ENCODE assay signal across 1 cellular context in the genomic region with DNA sequence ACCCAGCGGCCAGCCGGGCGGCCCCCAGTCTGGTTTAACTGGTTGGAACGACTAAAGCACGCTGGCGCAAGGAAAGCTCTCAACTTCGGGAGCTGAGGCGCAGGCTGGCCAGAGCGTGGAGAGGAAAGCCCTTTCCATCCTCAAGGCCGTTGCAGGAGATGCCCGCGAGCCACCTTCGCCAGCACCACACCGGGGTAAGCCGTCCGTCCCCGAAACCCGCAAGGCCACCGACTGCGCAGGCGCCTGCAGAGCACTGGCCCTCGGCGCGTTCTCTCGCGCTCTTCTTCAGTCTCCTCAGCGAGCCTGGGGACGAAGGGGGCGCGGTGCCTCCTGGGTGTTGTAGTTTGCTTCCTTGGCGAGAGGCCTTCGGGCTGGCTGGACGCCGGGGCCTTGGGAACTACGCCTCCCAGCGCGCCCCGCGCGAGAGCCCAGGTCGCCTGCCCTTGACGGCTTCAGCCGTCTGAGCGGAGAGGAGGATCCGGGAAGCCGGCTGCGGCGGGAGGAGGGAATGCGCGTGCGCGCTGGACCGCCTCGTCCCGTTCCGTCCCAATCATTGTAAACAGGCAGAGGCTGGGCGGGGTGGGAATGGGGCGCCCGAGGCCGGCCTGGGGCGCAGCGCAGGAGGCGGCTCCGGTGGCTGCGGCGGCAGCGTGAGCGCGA.
TF ChIP-seq lines count a peak whose summit lies in the region.

Gene RALBP1, plus strand, starts transcription at position 531 of the 660 bp plus-strand sequence. CDS start 37,533 bp downstream, outside the sequence.

TF ChIP-seq in HepG2, 621 proteins besides CTCF, POLR2A, EP300 and RAD21 (continued from another document and continues in another):
- TF ChIP-seq ATM (IDR thresholded peaks at IDR 0.05; ENCODE audit: borderline replicate concordance), result no peak
- TF ChIP-seq CHD4 (IDR thresholded peaks at IDR 0.05; ENCODE audit: borderline replicate concordance, low read length), result no peak
- TF ChIP-seq ZNF557 (CRISPR knock-in tag; IDR thresholded peaks at IDR 0.05), result 0 out of 2 replicates have a peak, but pooled peaks have one; percentile 75
- peak; percentile 4 for TF ChIP-seq ZNF18 (CRISPR knock-in tag; IDR thresholded peaks at IDR 0.05; ENCODE audit: insufficient replicate concordance)
- no peak for TF ChIP-seq NKX3-1 (CRISPR knock-in tag; IDR thresholded peaks at IDR 0.05)
- TF ChIP-seq ZNF367 (CRISPR knock-in tag; IDR thresholded peaks at IDR 0.05; ENCODE audit: borderline replicate concordance), result no peak; the same call in 1 of the 2 replicates
- no peak for TF ChIP-seq ZNF431 (CRISPR knock-in tag; IDR thresholded peaks at IDR 0.05; ENCODE audit: borderline replicate concordance, low read depth)
- TF ChIP-seq, protein P1, sequence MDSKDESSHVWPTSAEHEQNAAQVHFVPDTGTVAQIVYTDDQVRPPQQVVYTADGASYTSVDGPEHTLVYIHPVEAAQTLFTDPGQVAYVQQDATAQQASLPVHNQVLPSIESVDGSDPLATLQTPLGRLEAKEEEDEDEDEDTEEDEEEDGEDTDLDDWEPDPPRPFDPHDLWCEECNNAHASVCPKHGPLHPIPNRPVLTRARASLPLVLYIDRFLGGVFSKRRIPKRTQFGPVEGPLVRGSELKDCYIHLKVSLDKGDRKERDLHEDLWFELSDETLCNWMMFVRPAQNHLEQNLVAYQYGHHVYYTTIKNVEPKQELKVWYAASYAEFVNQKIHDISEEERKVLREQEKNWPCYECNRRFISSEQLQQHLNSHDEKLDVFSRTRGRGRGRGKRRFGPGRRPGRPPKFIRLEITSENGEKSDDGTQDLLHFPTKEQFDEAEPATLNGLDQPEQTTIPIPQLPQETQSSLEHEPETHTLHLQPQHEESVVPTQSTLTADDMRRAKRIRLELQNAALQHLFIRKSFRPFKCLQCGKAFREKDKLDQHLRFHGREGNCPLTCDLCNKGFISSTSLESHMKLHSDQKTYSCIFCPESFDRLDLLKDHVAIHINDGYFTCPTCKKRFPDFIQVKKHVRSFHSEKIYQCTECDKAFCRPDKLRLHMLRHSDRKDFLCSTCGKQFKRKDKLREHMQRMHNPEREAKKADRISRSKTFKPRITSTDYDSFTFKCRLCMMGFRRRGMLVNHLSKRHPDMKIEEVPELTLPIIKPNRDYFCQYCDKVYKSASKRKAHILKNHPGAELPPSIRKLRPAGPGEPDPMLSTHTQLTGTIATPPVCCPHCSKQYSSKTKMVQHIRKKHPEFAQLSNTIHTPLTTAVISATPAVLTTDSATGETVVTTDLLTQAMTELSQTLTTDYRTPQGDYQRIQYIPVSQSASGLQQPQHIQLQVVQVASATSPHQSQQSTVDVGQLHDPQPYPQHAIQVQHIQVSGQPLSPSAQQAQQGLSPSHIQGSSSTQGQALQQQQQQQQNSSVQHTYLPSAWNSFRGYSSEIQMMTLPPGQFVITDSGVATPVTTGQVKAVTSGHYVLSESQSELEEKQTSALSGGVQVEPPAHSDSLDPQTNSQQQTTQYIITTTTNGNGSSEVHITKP (CRISPR knock-in tag; IDR thresholded peaks at IDR 0.05; ENCODE audit: low read depth), result no peak
- no peak for TF ChIP-seq SP140L (CRISPR knock-in tag; IDR thresholded peaks at IDR 0.05; ENCODE audit: borderline replicate concordance)
- peak; percentile 86 for TF ChIP-seq ATF1 (CRISPR knock-in tag; IDR thresholded peaks at IDR 0.05)
- TF ChIP-seq HHEX (CRISPR knock-in tag; IDR thresholded peaks at IDR 0.05), result no peak
- 0 out of 2 replicates have a peak, but pooled peaks have one; percentile 12 for TF ChIP-seq SALL2 (CRISPR knock-in tag; IDR thresholded peaks at IDR 0.05)
- no peak for TF ChIP-seq ZNF672 (CRISPR knock-in tag; IDR thresholded peaks at IDR 0.05)
- TF ChIP-seq ZFP36L2 (CRISPR knock-in tag; IDR thresholded peaks at IDR 0.05), result 0 out of 2 replicates have a peak, but pooled peaks have one; percentile 35
- TF ChIP-seq ZNF772 (CRISPR knock-in tag; IDR thresholded peaks at IDR 0.05), result peak; percentile 79
- TF ChIP-seq ARID4A (CRISPR knock-in tag; IDR thresholded peaks at IDR 0.05; ENCODE audit: borderline replicate concordance), result peak; percentile 60
- TF ChIP-seq HIVEP1 (CRISPR knock-in tag; IDR thresholded peaks at IDR 0.05), result no peak
- no peak; the same call in 1 of the 2 replicates for TF ChIP-seq ZNF138 (CRISPR knock-in tag; IDR thresholded peaks at IDR 0.05; ENCODE audit: low read depth)
- no peak for TF ChIP-seq PCBP2 (optimal IDR thresholded peaks at IDR 0.05; ENCODE audit: low read depth, low read length, poor library complexity, severe bottlenecking)
- TF ChIP-seq, protein P2, sequence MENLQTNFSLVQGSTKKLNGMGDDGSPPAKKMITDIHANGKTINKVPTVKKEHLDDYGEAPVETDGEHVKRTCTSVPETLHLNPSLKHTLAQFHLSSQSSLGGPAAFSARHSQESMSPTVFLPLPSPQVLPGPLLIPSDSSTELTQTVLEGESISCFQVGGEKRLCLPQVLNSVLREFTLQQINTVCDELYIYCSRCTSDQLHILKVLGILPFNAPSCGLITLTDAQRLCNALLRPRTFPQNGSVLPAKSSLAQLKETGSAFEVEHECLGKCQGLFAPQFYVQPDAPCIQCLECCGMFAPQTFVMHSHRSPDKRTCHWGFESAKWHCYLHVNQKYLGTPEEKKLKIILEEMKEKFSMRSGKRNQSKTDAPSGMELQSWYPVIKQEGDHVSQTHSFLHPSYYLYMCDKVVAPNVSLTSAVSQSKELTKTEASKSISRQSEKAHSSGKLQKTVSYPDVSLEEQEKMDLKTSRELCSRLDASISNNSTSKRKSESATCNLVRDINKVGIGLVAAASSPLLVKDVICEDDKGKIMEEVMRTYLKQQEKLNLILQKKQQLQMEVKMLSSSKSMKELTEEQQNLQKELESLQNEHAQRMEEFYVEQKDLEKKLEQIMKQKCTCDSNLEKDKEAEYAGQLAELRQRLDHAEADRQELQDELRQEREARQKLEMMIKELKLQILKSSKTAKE (CRISPR knock-in tag; IDR thresholded peaks at IDR 0.05; ENCODE audit: borderline replicate concordance), result no peak
- TF ChIP-seq MTF1 (CRISPR knock-in tag; IDR thresholded peaks at IDR 0.05), result no peak
- peak; percentile 85 for TF ChIP-seq TAF1 (CRISPR knock-in tag; IDR thresholded peaks at IDR 0.05)
- no peak for TF ChIP-seq SOX5 (CRISPR knock-in tag; IDR thresholded peaks at IDR 0.05; ENCODE audit: borderline replicate concordance)
- TF ChIP-seq ATF5 (CRISPR knock-in tag; IDR thresholded peaks at IDR 0.05; ENCODE audit: low read depth), result no peak
- TF ChIP-seq ZNF333 (CRISPR knock-in tag; IDR thresholded peaks at IDR 0.05; ENCODE audit: borderline replicate concordance), result 0 out of 2 replicates have a peak, but pooled peaks have one; percentile 36
- TF ChIP-seq ARID2 (CRISPR knock-in tag; IDR thresholded peaks at IDR 0.05; ENCODE audit: borderline replicate concordance), result 0 out of 2 replicates have a peak, but pooled peaks have one; percentile 29
- TF ChIP-seq MTF2 (CRISPR knock-in tag; IDR thresholded peaks at IDR 0.05; ENCODE audit: borderline replicate concordance), result no peak
- no peak for TF ChIP-seq AHR (CRISPR knock-in tag; IDR thresholded peaks at IDR 0.05)
- TF ChIP-seq ERF (CRISPR knock-in tag; IDR thresholded peaks at IDR 0.05), result peak; percentile 40; the same call in 1 of the 2 replicates
- no peak; the same call in 1 of the 2 replicates for TF ChIP-seq EHMT2 (IDR thresholded peaks at IDR 0.05; ENCODE audit: borderline replicate concordance, low read depth, low read length)
- TF ChIP-seq, protein P3, sequence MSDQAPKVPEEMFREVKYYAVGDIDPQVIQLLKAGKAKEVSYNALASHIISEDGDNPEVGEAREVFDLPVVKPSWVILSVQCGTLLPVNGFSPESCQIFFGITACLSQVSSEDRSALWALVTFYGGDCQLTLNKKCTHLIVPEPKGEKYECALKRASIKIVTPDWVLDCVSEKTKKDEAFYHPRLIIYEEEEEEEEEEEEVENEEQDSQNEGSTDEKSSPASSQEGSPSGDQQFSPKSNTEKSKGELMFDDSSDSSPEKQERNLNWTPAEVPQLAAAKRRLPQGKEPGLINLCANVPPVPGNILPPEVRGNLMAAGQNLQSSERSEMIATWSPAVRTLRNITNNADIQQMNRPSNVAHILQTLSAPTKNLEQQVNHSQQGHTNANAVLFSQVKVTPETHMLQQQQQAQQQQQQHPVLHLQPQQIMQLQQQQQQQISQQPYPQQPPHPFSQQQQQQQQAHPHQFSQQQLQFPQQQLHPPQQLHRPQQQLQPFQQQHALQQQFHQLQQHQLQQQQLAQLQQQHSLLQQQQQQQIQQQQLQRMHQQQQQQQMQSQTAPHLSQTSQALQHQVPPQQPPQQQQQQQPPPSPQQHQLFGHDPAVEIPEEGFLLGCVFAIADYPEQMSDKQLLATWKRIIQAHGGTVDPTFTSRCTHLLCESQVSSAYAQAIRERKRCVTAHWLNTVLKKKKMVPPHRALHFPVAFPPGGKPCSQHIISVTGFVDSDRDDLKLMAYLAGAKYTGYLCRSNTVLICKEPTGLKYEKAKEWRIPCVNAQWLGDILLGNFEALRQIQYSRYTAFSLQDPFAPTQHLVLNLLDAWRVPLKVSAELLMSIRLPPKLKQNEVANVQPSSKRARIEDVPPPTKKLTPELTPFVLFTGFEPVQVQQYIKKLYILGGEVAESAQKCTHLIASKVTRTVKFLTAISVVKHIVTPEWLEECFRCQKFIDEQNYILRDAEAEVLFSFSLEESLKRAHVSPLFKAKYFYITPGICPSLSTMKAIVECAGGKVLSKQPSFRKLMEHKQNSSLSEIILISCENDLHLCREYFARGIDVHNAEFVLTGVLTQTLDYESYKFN (CRISPR knock-in tag; conservative IDR thresholded peaks at IDR 0.05), result peak; percentile 47
- TF ChIP-seq, protein P4, sequence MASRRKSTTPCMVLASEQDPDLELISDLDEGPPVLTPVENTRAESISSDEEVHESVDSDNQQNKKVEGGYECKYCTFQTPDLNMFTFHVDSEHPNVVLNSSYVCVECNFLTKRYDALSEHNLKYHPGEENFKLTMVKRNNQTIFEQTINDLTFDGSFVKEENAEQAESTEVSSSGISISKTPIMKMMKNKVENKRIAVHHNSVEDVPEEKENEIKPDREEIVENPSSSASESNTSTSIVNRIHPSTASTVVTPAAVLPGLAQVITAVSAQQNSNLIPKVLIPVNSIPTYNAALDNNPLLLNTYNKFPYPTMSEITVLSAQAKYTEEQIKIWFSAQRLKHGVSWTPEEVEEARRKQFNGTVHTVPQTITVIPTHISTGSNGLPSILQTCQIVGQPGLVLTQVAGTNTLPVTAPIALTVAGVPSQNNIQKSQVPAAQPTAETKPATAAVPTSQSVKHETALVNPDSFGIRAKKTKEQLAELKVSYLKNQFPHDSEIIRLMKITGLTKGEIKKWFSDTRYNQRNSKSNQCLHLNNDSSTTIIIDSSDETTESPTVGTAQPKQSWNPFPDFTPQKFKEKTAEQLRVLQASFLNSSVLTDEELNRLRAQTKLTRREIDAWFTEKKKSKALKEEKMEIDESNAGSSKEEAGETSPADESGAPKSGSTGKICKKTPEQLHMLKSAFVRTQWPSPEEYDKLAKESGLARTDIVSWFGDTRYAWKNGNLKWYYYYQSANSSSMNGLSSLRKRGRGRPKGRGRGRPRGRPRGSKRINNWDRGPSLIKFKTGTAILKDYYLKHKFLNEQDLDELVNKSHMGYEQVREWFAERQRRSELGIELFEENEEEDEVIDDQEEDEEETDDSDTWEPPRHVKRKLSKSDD (CRISPR knock-in tag; IDR thresholded peaks at IDR 0.05; ENCODE audit: low read depth), result no peak
- TF ChIP-seq, protein P5, sequence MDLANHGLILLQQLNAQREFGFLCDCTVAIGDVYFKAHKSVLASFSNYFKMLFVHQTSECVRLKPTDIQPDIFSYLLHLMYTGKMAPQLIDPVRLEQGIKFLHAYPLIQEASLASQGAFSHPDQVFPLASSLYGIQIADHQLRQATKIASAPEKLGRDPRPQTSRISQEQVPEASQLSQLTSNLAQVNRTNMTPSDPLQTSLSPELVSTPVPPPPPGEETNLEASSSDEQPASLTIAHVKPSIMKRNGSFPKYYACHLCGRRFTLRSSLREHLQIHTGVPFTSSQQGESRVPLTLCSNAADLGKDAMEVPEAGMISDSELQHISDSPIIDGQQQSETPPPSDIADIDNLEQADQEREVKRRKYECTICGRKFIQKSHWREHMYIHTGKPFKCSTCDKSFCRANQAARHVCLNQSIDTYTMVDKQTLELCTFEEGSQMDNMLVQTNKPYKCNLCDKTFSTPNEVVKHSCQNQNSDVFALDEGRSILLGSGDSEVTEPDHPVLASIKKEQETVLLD (CRISPR knock-in tag; IDR thresholded peaks at IDR 0.05; ENCODE audit: low read depth), result peak; percentile 85; the same call in 1 of the 2 replicates
